Comparison of ENCODE assay signal across 24 cellular contexts in genomic region chr12:88764781-88765470, GRCh38.
DNase-seq lines count a peak whose midpoint lies in the region; ATAC-seq and TF ChIP-seq lines count a peak whose summit lies in the region.
"Had no signal": no experiment of that assay in that cellular context is flagged by ENCODE, and none has a peak within 500 bp of the region (broad histone marks: within the 10 kb centered on the region; RNA-seq: fewer than 3 reads in every experiment).

No MANE protein-coding gene starts in this region.

- no peak for TF ChIP-seq POLR2A in esophagus muscularis mucosa (IDR thresholded peaks at IDR 0.05; ENCODE audit: low read depth)

- peaks cover 3% of the 10 kb centered on the region; the same call in 2 of the 3 replicates for H3K36me3 Mint-ChIP-seq in GM23338 (ENCODE audit: low read depth)
- H3K36me3 Mint-ChIP-seq: CD4-positive, CD25-positive, alpha-beta regulatory T cell; IgD-negative memory B cell; T-cell had no signal

- peaks cover 24% of the 10 kb centered on the region for H3K4me1 Mint-ChIP-seq in GM23338
- H3K4me1 Mint-ChIP-seq: B cell; CD4-positive, CD25-positive, alpha-beta regulatory T cell; IgD-negative memory B cell; T-cell had no signal

- DNase-seq in GM23338 (ENCODE audit: low spot score) (no peak), M059J (ENCODE audit: low read depth) (peak; percentile 36), esophagus muscularis mucosa (ENCODE audit: extremely low spot score) (no peak), myocyte (ENCODE audit: low read depth) (peak; percentile 32), ascending aorta (ENCODE audit: low spot score in 2 of 2) (no peak)
- no peak for DNase-seq in activated CD4-positive, alpha-beta T cell treated with anti-CD3 and anti-CD28 coated beads, Interleukin-2, amount 50 U/mL, for 48 hours
- DNase-seq: Caco-2; CD4-positive, CD25-positive, alpha-beta regulatory T cell; DMS79; GDM1; GOT3; Kasumi-1; MV-4-11; NCI-H1436; NCI-H2081; NCI-H510A treated with DMSO at 0.1 percent for 48 hours; Peyer's patch; Right ventricle myocardium superior; SK-N-SH; T-cell had no signal

- no peaks in the 10 kb centered on the region for H3F3A ChIP-seq in GM23338 (replicated peaks; ENCODE audit: low read depth)

- H3K4me3 Mint-ChIP-seq in GM23338, result no peak overlapping the region
- H3K4me3 Mint-ChIP-seq: B cell; CD4-positive, CD25-positive, alpha-beta regulatory T cell; IgD-negative memory B cell; T-cell had no signal

- WGBS in esophagus muscularis mucosa, result 39% methylated on average over 3 of the region's 3 CpGs

- intact Hi-C loops in esophagus muscularis mucosa (cut with DNase I) (no loop called here), ascending aorta (cut with DNase I) (no loop called here)

- H3K4me3 ChIP-seq in GM23338, result no peak overlapping the region
- H3K4me3 ChIP-seq in esophagus muscularis mucosa, result no peak overlapping the region
- no peak overlapping the region for H3K4me3 ChIP-seq in ascending aorta
- H3K4me3 ChIP-seq: Peyer's patch had no signal

- H3K9me3 ChIP-seq in esophagus muscularis mucosa, result no peaks in the 10 kb centered on the region
- no peaks in the 10 kb centered on the region for H3K9me3 ChIP-seq in ascending aorta
- H3K9me3 ChIP-seq: Peyer's patch, SK-N-SH had no signal

- 0 out of 2 replicates have a peak overlapping the region, but pooled peaks have one; percentile 53 for H3K4me2 ChIP-seq in GM23338
- H3K4me2 ChIP-seq: SK-N-SH had no signal

- H3K27me3 Mint-ChIP-seq in GM23338 (ENCODE audit: insufficient read depth, low read depth, poor library complexity), result no peaks in the 10 kb centered on the region
- H3K27me3 Mint-ChIP-seq: B cell; CD4-positive, CD25-positive, alpha-beta regulatory T cell; IgD-negative memory B cell; T-cell had no signal

- no peak overlapping the region for H3K27ac Mint-ChIP-seq in GM23338
- H3K27ac Mint-ChIP-seq: B cell; CD4-positive, CD25-positive, alpha-beta regulatory T cell; IgD-negative memory B cell; T-cell had no signal

- H3K9me3 Mint-ChIP-seq in GM23338, result peaks cover 3% of the 10 kb centered on the region; the same call in 1 of the 3 replicates

- ATAC-seq in GM23338 (no peak), GM19467 (IDR thresholded peaks at IDR 0.05; ENCODE audit: unreplicated experiment) (no peak), HG03342 (IDR thresholded peaks at IDR 0.05; ENCODE audit: unreplicated experiment) (no peak)
- ATAC-seq: T-cell had no signal

- H3K36me3 ChIP-seq in GM23338 (ENCODE audit: insufficient read depth) (no peaks in the 10 kb centered on the region), esophagus muscularis mucosa (no peaks in the 10 kb centered on the region), ascending aorta (no peaks in the 10 kb centered on the region)
- H3K36me3 ChIP-seq: Peyer's patch had no signal

- H2AFZ ChIP-seq in GM23338, result no peak overlapping the region

- H4K20me1 ChIP-seq in GM23338 (replicated peaks; ENCODE audit: insufficient read depth), result no peaks in the 10 kb centered on the region

- TF ChIP-seq CTCF in GM23338 (conservative IDR thresholded peaks at IDR 0.05; ENCODE audit: low read depth in 2 of 2) (no peak), esophagus muscularis mucosa (IDR thresholded peaks at IDR 0.05) (no peak), ascending aorta (IDR thresholded peaks at IDR 0.05) (no peak)

- H3K9me2 ChIP-seq in GM23338 (ENCODE audit: insufficient read depth), result peaks cover 27% of the 10 kb centered on the region
- H3K9me2 ChIP-seq: SK-N-SH had no signal

- no peak for TF ChIP-seq EP300 in esophagus muscularis mucosa (IDR thresholded peaks at IDR 0.05)

- H3K4me1 ChIP-seq in GM23338 (ENCODE audit: insufficient read depth), result peaks cover 18% of the 10 kb centered on the region; the same call in 1 of the 2 replicates
- peaks cover 0 to 58% (median 44%) of the 10 kb centered on the region in 4 donors for H3K4me1 ChIP-seq in esophagus muscularis mucosa
- no peaks in the 10 kb centered on the region for H3K4me1 ChIP-seq in ascending aorta
- H3K4me1 ChIP-seq: Peyer's patch had no signal

- H3K27ac ChIP-seq in GM23338 (ENCODE audit: low read depth) (no peak overlapping the region), esophagus muscularis mucosa (replicated peaks in 1 of 4) (peak overlapping the region; percentile 31 to 79 (median 69)), ascending aorta (no peak overlapping the region)
- H3K27ac ChIP-seq: Peyer's patch had no signal

- H3K27me3 ChIP-seq in GM23338 (ENCODE audit: insufficient read depth) (no peaks in the 10 kb centered on the region), esophagus muscularis mucosa (no peaks in the 10 kb centered on the region), ascending aorta (no peaks in the 10 kb centered on the region)
- H3K27me3 ChIP-seq: Peyer's patch had no signal

- H3K79me2 ChIP-seq in GM23338 (replicated peaks; ENCODE audit: insufficient read depth), result no peaks in the 10 kb centered on the region

TF ChIP-seq in GM23338, 12 proteins besides CTCF, POLR2A, EP300 and RAD21:
- no peak for TF ChIP-seq EZH2phosphoT487 (IDR thresholded peaks at IDR 0.05; ENCODE audit: unreplicated experiment)
- no peak for TF ChIP-seq CREB1 (CRISPR knock-in tag; IDR thresholded peaks at IDR 0.05; ENCODE audit: low read depth)

Comparison
In these comparisons a context has a peak if more than half of its experiments do, and no peak if none do; other contexts are left out.
1. DNase-seq: peak in M059J (single experiment) and myocyte (single experiment); none in GM23338 (single experiment), esophagus muscularis mucosa (single experiment), activated CD4-positive, alpha-beta T cell treated with anti-CD3 and anti-CD28 coated beads, Interleukin-2, amount 50 U/mL, for 48 hours (0 of 2) and ascending aorta (0 of 2).
2. H3K27ac ChIP-seq: peak in esophagus muscularis mucosa (4 of 4); none in GM23338 (single experiment) and ascending aorta (0 of 2).